Comparison of ENCODE assay signal across 16 cellular contexts in genomic region chr19:46186717-46187101, GRCh38. TPM values are rescaled to one million over a fixed set of nuclear protein-coding genes. Genes with fewer than 3 reads are reported as not detected.
"Had no signal": no experiment of that assay in that cellular context is flagged by ENCODE, and none has a peak within 500 bp of the region (broad histone marks: within the 10 kb centered on the region; RNA-seq: fewer than 3 reads in every experiment).

No MANE protein-coding gene starts in this region.

- H3K4me3 ChIP-seq: coronary artery, gastroesophageal sphincter, heart left ventricle, pancreas, sigmoid colon, spleen had no signal

- H3K27ac Mint-ChIP-seq: activated CD4-positive, alpha-beta memory T cell treated with anti-CD3 and anti-CD28 coated beads for 36 hours; immature natural killer cell; natural killer cell; stimulated activated memory B cell treated with anti-CD40 and anti-IgM and Interleukin-4, amounts not matched to agents 10 μg/mL and 1 μg/mL and 100 μg/mL, for 72 hours had no signal

- DNase-seq: activated CD4-positive, alpha-beta memory T cell treated with anti-CD3 and anti-CD28 coated beads for 36 hours; activated T-cell treated with anti-CD3 and anti-CD28 coated beads for 4 hours; aorta; heart left ventricle; immature natural killer cell; natural killer cell; pancreas; sigmoid colon; spleen; stimulated activated CD4-positive, alpha-beta T cell treated with anti-CD3 and anti-CD28 coated beads, Interleukin-4, amount 100 ng/mL, for 4 hours had no signal

- H3K4me3 Mint-ChIP-seq: activated CD4-positive, alpha-beta memory T cell treated with anti-CD3 and anti-CD28 coated beads for 36 hours; central memory CD8-positive, alpha-beta T cell; immature natural killer cell; natural killer cell; stimulated activated memory B cell treated with anti-CD40 and anti-IgM and Interleukin-4, amounts not matched to agents 10 μg/mL and 1 μg/mL and 100 μg/mL, for 72 hours had no signal

- ATAC-seq: gastroesophageal sphincter; heart left ventricle; natural killer cell; stimulated activated memory B cell treated with anti-CD40 and anti-IgM and Interleukin-4, amounts not matched to agents 10 μg/mL and 1 μg/mL and 100 μg/mL, for 72 hours had no signal

- H3K4me1 Mint-ChIP-seq: central memory CD8-positive, alpha-beta T cell; immature natural killer cell; natural killer cell had no signal

- H3K36me3 ChIP-seq: gastroesophageal sphincter, heart left ventricle, neutrophil, pancreas, sigmoid colon, spleen had no signal

- H3K27ac ChIP-seq: coronary artery, gastroesophageal sphincter, heart left ventricle, neutrophil, pancreas, sigmoid colon, spleen had no signal

- H3K9me3 Mint-ChIP-seq: activated CD4-positive, alpha-beta memory T cell treated with anti-CD3 and anti-CD28 coated beads for 36 hours; central memory CD8-positive, alpha-beta T cell; immature natural killer cell; natural killer cell had no signal

- H3K4me1 ChIP-seq: gastroesophageal sphincter, heart left ventricle, pancreas, sigmoid colon had no signal

- H3K36me3 Mint-ChIP-seq: activated CD4-positive, alpha-beta memory T cell treated with anti-CD3 and anti-CD28 coated beads for 36 hours; immature natural killer cell; natural killer cell; stimulated activated memory B cell treated with anti-CD40 and anti-IgM and Interleukin-4, amounts not matched to agents 10 μg/mL and 1 μg/mL and 100 μg/mL, for 72 hours had no signal

- H3K9me3 ChIP-seq: gastroesophageal sphincter, heart left ventricle, neutrophil, pancreas, sigmoid colon, spleen had no signal

RNA-seq across cellular contexts. Expression of gene IGFL2, which starts 38.7 kb away (rescaled TPM):
- polyA plus RNA-seq: aorta, heart left ventricle, immature natural killer cell, pancreas, spleen, urinary bladder had no signal

RNA-seq across cellular contexts. Expression of gene IGFL1, which starts 42.8 kb away (rescaled TPM):
- polyA plus RNA-seq: aorta, heart left ventricle, immature natural killer cell, pancreas, sigmoid colon, spleen had no signal
